ENCODE assay signal across 1 cellular context in genomic region chr17:70128727-70129238, GRCh38.
TF ChIP-seq lines count a peak whose summit lies in the region.

No MANE protein-coding gene starts in this region.

TF ChIP-seq in K562, 482 proteins besides CTCF, POLR2A, EP300 and RAD21 (continued from another document and continues in another):
- 0 out of 2 replicates have a peak, but pooled peaks have one; percentile 40 for TF ChIP-seq ZNF592 (IDR thresholded peaks at IDR 0.05)
- TF ChIP-seq LARP7 (IDR thresholded peaks at IDR 0.05) = no peak
- TF ChIP-seq JUN (IDR thresholded peaks at IDR 0.05; ENCODE audit: borderline replicate concordance, low read depth, low read length) = 0 out of 2 replicates have a peak, but pooled peaks have one; percentile 7
- no peak for TF ChIP-seq JUN (CRISPR knock-in tag; IDR thresholded peaks at IDR 0.05; ENCODE audit: borderline replicate concordance)
- TF ChIP-seq NFIC (IDR thresholded peaks at IDR 0.05) = peak; percentile 28
- no peak for TF ChIP-seq TSHZ1 (CRISPR knock-in tag; IDR thresholded peaks at IDR 0.05)
- TF ChIP-seq HOMEZ (CRISPR knock-in tag; IDR thresholded peaks at IDR 0.05) = no peak
- no peak for TF ChIP-seq SMC3 (conservative IDR thresholded peaks at IDR 0.05; ENCODE audit: insufficient read depth, low read depth, low read length)
- peak; percentile 80 for TF ChIP-seq JUND (IDR thresholded peaks at IDR 0.05; ENCODE audit: borderline replicate concordance, low read depth, low read length)
- peak; percentile 63; the same call in 1 of the 3 replicates for TF ChIP-seq JUND (tag; IDR thresholded peaks at IDR 0.05; ENCODE audit: borderline replicate concordance, low read depth, low read length)
- TF ChIP-seq HNRNPH1 (optimal IDR thresholded peaks at IDR 0.05; ENCODE audit: low read depth, low read length) = no peak
- no peak for TF ChIP-seq HSF4 (CRISPR knock-in tag; IDR thresholded peaks at IDR 0.05; ENCODE audit: borderline replicate concordance)
- no peak for TF ChIP-seq PCBP2 (IDR thresholded peaks at IDR 0.05; ENCODE audit: low read depth, low read length, poor library complexity, severe bottlenecking)
- TF ChIP-seq PHF8 (IDR thresholded peaks at IDR 0.05; ENCODE audit: borderline replicate concordance, low read length) = peak; percentile 52; the same call in 1 of the 2 replicates
- TF ChIP-seq CLOCK (CRISPR knock-in tag; IDR thresholded peaks at IDR 0.05; ENCODE audit: borderline replicate concordance) = no peak
- no peak for TF ChIP-seq RFX7 (CRISPR knock-in tag; IDR thresholded peaks at IDR 0.05)
- TF ChIP-seq ZNF143 (CRISPR knock-in tag; IDR thresholded peaks at IDR 0.05) = no peak
- TF ChIP-seq JUNB (CRISPR knock-in tag; conservative IDR thresholded peaks at IDR 0.05) = no peak
- no peak for TF ChIP-seq DDX20 (tag; IDR thresholded peaks at IDR 0.05; ENCODE audit: low read depth)
- TF ChIP-seq THAP12 (CRISPR knock-in tag; IDR thresholded peaks at IDR 0.05) = no peak
- no peak for TF ChIP-seq TCFL5 (CRISPR knock-in tag; conservative IDR thresholded peaks at IDR 0.05)
- TF ChIP-seq ZEB2 (IDR thresholded peaks at IDR 0.05) = no peak
- no peak for TF ChIP-seq ZKSCAN3 (CRISPR knock-in tag; IDR thresholded peaks at IDR 0.05)
- TF ChIP-seq PRPF4 (IDR thresholded peaks at IDR 0.05; ENCODE audit: insufficient read depth, low read depth, low read length, poor library complexity, severe bottlenecking) = no peak
- TF ChIP-seq ZNF778 (CRISPR knock-in tag; IDR thresholded peaks at IDR 0.05) = no peak
- TF ChIP-seq HNRNPLL (IDR thresholded peaks at IDR 0.05; ENCODE audit: low read depth, low read length, poor library complexity, severe bottlenecking) = peak; percentile 96
- TF ChIP-seq RFX1 (IDR thresholded peaks at IDR 0.05) = no peak
- no peak for TF ChIP-seq RBM14 (IDR thresholded peaks at IDR 0.05; ENCODE audit: borderline replicate concordance, insufficient read depth, low read depth, low read length)
- TF ChIP-seq IRF1 (CRISPR knock-in tag; IDR thresholded peaks at IDR 0.05; ENCODE audit: borderline replicate concordance) = no peak
- TF ChIP-seq KLF16 (IDR thresholded peaks at IDR 0.05) = no peak
- TF ChIP-seq ZKSCAN1 (IDR thresholded peaks at IDR 0.05; ENCODE audit: low read depth, low read length) = no peak
- TF ChIP-seq ZNF785 (CRISPR knock-in tag; IDR thresholded peaks at IDR 0.05) = no peak
- no peak for TF ChIP-seq FOXA1 (IDR thresholded peaks at IDR 0.05; ENCODE audit: borderline replicate concordance)
- no peak for TF ChIP-seq DIDO1 (tag; IDR thresholded peaks at IDR 0.05; ENCODE audit: low read depth)
- 0 out of 2 replicates have a peak, but pooled peaks have one; percentile 53 for TF ChIP-seq CHAMP1 (IDR thresholded peaks at IDR 0.05)
- no peak for TF ChIP-seq KAT7 (CRISPR knock-in tag; IDR thresholded peaks at IDR 0.05; ENCODE audit: borderline replicate concordance)
- TF ChIP-seq TEAD1 (CRISPR knock-in tag; IDR thresholded peaks at IDR 0.05) = no peak
- no peak for TF ChIP-seq SAFB2 (IDR thresholded peaks at IDR 0.05; ENCODE audit: borderline replicate concordance, low read depth, low read length, severe bottlenecking)
- TF ChIP-seq CBFA2T3 (IDR thresholded peaks at IDR 0.05) = no peak; the same call in 1 of the 2 replicates
- peak; percentile 37; the same call in 1 of the 2 replicates for TF ChIP-seq ARID1B (IDR thresholded peaks at IDR 0.05)
- TF ChIP-seq ZNF24 (IDR thresholded peaks at IDR 0.05) = no peak
- TF ChIP-seq TGIF2 (CRISPR knock-in tag; IDR thresholded peaks at IDR 0.05) = no peak
- TF ChIP-seq SMAD2 (IDR thresholded peaks at IDR 0.05; ENCODE audit: low read depth, low read length) = no peak
- TF ChIP-seq ZNF212 (CRISPR knock-in tag; IDR thresholded peaks at IDR 0.05) = 0 out of 2 replicates have a peak, but pooled peaks have one; percentile 39
- no peak for TF ChIP-seq ELK1 (CRISPR knock-in tag; IDR thresholded peaks at IDR 0.05)
- no peak for TF ChIP-seq NR1H2 (CRISPR knock-in tag; IDR thresholded peaks at IDR 0.05)
- no peak for TF ChIP-seq HLTF (IDR thresholded peaks at IDR 0.05)
